17 cellular contexts compared by ENCODE assay signal in genomic region chr20:52945268-52945667, GRCh38. TPM values are rescaled to one million over a fixed set of nuclear protein-coding genes. Genes with fewer than 3 reads are reported as not detected.
A peak's percentile ranks its signal among the peaks of the same experiment; 100 is the strongest.
DNase-seq lines count a peak whose midpoint lies in the region; ATAC-seq and TF ChIP-seq lines count a peak whose summit lies in the region.
"Had no signal": no experiment of that assay in that cellular context is flagged by ENCODE, and none has a peak within 500 bp of the region (broad histone marks: within the 10 kb centered on the region; RNA-seq: fewer than 3 reads in every experiment).

No MANE protein-coding gene starts in this region.

- H3K36me3 ChIP-seq in breast epithelium, result no peaks in the 10 kb centered on the region
- H3K36me3 ChIP-seq in right lobe of liver, result no peaks in the 10 kb centered on the region

- POLR2A ChIA-PET in MCF 10A (lab: Yijun Ruan, JAX), result interaction anchor here (0.6 to 3.5 kb wide), 8 partner anchors 12 to 961 kb away, joined by 3 to 25 read pairs (median 4); no protein-coding TSS in a partner anchor

- ATAC-seq in foreskin keratinocyte, result no peak
- peak; percentile 52 to 86 (median 82) for ATAC-seq in right lobe of liver
- ATAC-seq in GM18517 (IDR thresholded peaks at IDR 0.05; ENCODE audit: unreplicated experiment), result no peak
- no peak for ATAC-seq in GM19023 (IDR thresholded peaks at IDR 0.05; ENCODE audit: unreplicated experiment)
- ATAC-seq: A549, HCT116 had no signal

- no TSS peak for BruUV-seq in MCF 10A (replicated peaks; lab: Mats Ljungman, UMichigan)

- H3K4me1 ChIP-seq in breast epithelium (no peaks in the 10 kb centered on the region), foreskin keratinocyte (peaks cover 43% of the 10 kb centered on the region), right lobe of liver (peaks cover 0 to 19% (median 9%) of the 10 kb centered on the region in 4 donors)
- H3K4me1 ChIP-seq: A549 had no signal

- H3K4me1 Mint-ChIP-seq in MCF 10A (ENCODE audit: insufficient read depth, unreplicated experiment), result peaks cover 41% of the 10 kb centered on the region

- no peak for TF ChIP-seq CTCF in MCF 10A (IDR thresholded peaks at IDR 0.05; ENCODE audit: unreplicated experiment)
- no peak for TF ChIP-seq CTCF in breast epithelium (IDR thresholded peaks at IDR 0.05)
- no peak for TF ChIP-seq CTCF in foreskin keratinocyte (conservative IDR thresholded peaks at IDR 0.05)
- no peak for TF ChIP-seq CTCF in right lobe of liver (IDR thresholded peaks at IDR 0.05)

- DNase-seq in MCF 10A (ENCODE audit: unreplicated experiment), result no peak
- DNase-seq in breast epithelium (ENCODE audit: low spot score in 2 of 2), result no peak
- no peak for DNase-seq in foreskin keratinocyte
- DNase-seq in right lobe of liver, result peak in 1 of 3 donors; percentile 52
- no peak for DNase-seq in amygdala (lab: John Stamatoyannopoulos, UW)
- DNase-seq: AML-193; Caco-2; CD4-positive, alpha-beta T cell; GOT3; H7; HFFc6 had no signal

- H3K4me3 ChIP-seq in breast epithelium, result no peak overlapping the region
- H3K4me3 ChIP-seq in right lobe of liver, result no peak overlapping the region
- H3K4me3 ChIP-seq: A549 had no signal

- TF ChIP-seq POLR2A in breast epithelium (IDR thresholded peaks at IDR 0.05) (no peak), right lobe of liver (IDR thresholded peaks at IDR 0.05) (no peak)

- 10% methylated on average over 1 of the region's 1 CpG for WGBS in right lobe of liver (ENCODE audit: insufficient coverage, low coverage, low lambda C conversion rate, missing lambda C conversion rate)

- no peaks in the 10 kb centered on the region for H3K9me3 Mint-ChIP-seq in MCF 10A (ENCODE audit: unreplicated experiment)
- H3K9me3 Mint-ChIP-seq: CD4-positive, alpha-beta T cell had no signal

- no peaks in the 10 kb centered on the region for H3K27me3 Mint-ChIP-seq in MCF 10A (ENCODE audit: insufficient read depth, unreplicated experiment)
- H3K27me3 Mint-ChIP-seq: CD4-positive, alpha-beta T cell had no signal

- intact Hi-C loops in MCF 10A (cut with micrococcal nuclease), result no loop called here
- intact Hi-C loops in breast epithelium (cut with DNase I; ENCODE audit: low total_unique reads), result no loop called here
- intact Hi-C loops in right lobe of liver (cut with DNase I), result no loop called here

- H3K27me3 ChIP-seq in breast epithelium (no peaks in the 10 kb centered on the region), foreskin keratinocyte (no peaks in the 10 kb centered on the region), right lobe of liver (no peaks in the 10 kb centered on the region)

- H3K27ac ChIP-seq in breast epithelium (peak overlapping the region in 1 of 2 donors; percentile 71), foreskin keratinocyte (peak overlapping the region; percentile 16), right lobe of liver (peak overlapping the region; percentile 58 to 69 (median 63))
- H3K27ac ChIP-seq: 22Rv1, A549 had no signal

- CTCF ChIA-PET in MCF 10A (lab: Yijun Ruan, JAX), result interaction anchor here (1.2 to 2.2 kb wide), 4 partner anchors 8 to 271 kb away, joined by 3 to 6 read pairs (median 4); no protein-coding TSS in a partner anchor

- no peaks in the 10 kb centered on the region for H3K9me3 ChIP-seq in breast epithelium
- H3K9me3 ChIP-seq in right lobe of liver, result no peaks in the 10 kb centered on the region
- H3K9me3 ChIP-seq: A549, Caco-2 had no signal

- no peaks in the 10 kb centered on the region for H3K36me3 Mint-ChIP-seq in MCF 10A (ENCODE audit: insufficient read depth, unreplicated experiment)

- no peak overlapping the region for H3K4me3 Mint-ChIP-seq in MCF 10A (ENCODE audit: unreplicated experiment)
- H3K4me3 Mint-ChIP-seq: CD4-positive, alpha-beta T cell; HFFc6 had no signal

- H3K27ac Mint-ChIP-seq in MCF 10A (ENCODE audit: low read depth, unreplicated experiment), result peak overlapping the region; percentile 73
- H3K27ac Mint-ChIP-seq: CD4-positive, alpha-beta T cell; HFFc6 had no signal

RNA-seq across cellular contexts. Expression of gene TSHZ2, which starts 26.9 kb away (rescaled TPM):
- total RNA-seq in MCF 10A (2022), result 1.6 and 2.3 TPM in 2 replicates
- total RNA-seq in breast epithelium, result 100 to 1,000 TPM in 1 of 3 donors, 10 to 100 TPM in 2; 31.7 to 106 (median 59.6) TPM
- total RNA-seq in foreskin keratinocyte, result 1.3 and 1.6 TPM in 2 replicates
- polyA plus RNA-seq in foreskin keratinocyte, result 0.72 and 0.77 TPM in 2 replicates
- 10 to 100 TPM; 14.2 to 28.1 (median 21.0) TPM for total RNA-seq in right lobe of liver
- total RNA-seq: HFFc6 had no signal
- polyA plus RNA-seq: A549, BJ had no signal

Comparison
In these comparisons a context has a peak if more than half of its experiments do, and no peak if none do; other contexts are left out.
1. ATAC-seq: peak in right lobe of liver (4 of 4); none in foreskin keratinocyte (single experiment), GM18517 (single experiment) and GM19023 (single experiment).